ENCODE assay signal across 15 cellular contexts in the genomic region with DNA sequence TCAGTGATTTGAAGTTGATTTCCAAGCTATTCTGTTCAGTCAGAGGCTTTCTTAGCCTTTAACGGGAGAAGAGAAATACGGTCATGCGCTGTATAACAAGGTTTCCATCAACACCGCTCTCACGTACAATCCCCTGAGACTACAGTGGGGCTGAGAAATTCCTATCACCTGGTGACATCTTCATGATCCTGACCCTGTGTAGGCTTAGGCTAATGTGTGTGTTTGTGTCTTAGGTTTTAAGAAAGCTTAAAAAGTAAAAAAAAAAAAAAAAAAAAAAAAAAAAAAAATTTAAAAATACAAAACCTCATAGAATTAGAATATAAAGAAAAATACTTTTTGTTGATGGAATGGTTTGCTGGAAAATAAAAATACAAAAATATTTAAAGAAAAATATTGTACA. TPM values are rescaled to one million over a fixed set of nuclear protein-coding genes. Genes with fewer than 3 reads are reported as not detected.
A peak's percentile ranks its signal among the peaks of the same experiment; 100 is the strongest.
DNase-seq lines count a peak whose midpoint lies in the region; ATAC-seq, FAIRE-seq and TF ChIP-seq lines count a peak whose summit lies in the region.
"Had no signal": no experiment of that assay in that cellular context is flagged by ENCODE, and none has a peak within 500 bp of the region (broad histone marks: within the 10 kb centered on the region; RNA-seq: fewer than 3 reads in every experiment).

No MANE protein-coding gene starts in this region.

- H3K27ac Mint-ChIP-seq in activated naive CD8-positive, alpha-beta T cell: peak overlapping the region; percentile 69
- H3K27ac Mint-ChIP-seq in activated naive CD8-positive, alpha-beta T cell treated with anti-CD3 and anti-CD28 coated beads, Interleukin-2, amount 50 U/mL, for 24 hours: no peak overlapping the region
- H3K27ac Mint-ChIP-seq in stimulated activated memory B cell treated with anti-CD40 and anti-IgM and Interleukin-4, amounts not matched to agents 10 μg/mL and 1 μg/mL and 100 μg/mL, for 72 hours: no peak overlapping the region

- FAIRE-seq in RCC 7860 (lab: Jason Lieb, UNC): peak; percentile 60

- H2AFZ ChIP-seq in hepatocyte: no peak overlapping the region

- no peaks in the 10 kb centered on the region for H3K27me3 Mint-ChIP-seq in activated naive CD8-positive, alpha-beta T cell
- H3K27me3 Mint-ChIP-seq in activated naive CD8-positive, alpha-beta T cell treated with anti-CD3 and anti-CD28 coated beads, Interleukin-2, amount 50 U/mL, for 24 hours: peaks cover 2% of the 10 kb centered on the region
- peaks cover 6% of the 10 kb centered on the region for H3K27me3 Mint-ChIP-seq in stimulated activated memory B cell treated with anti-CD40 and anti-IgM and Interleukin-4, amounts not matched to agents 10 μg/mL and 1 μg/mL and 100 μg/mL, for 72 hours

- peak overlapping the region; percentile 88 for H3K4me3 Mint-ChIP-seq in activated naive CD8-positive, alpha-beta T cell
- H3K4me3 Mint-ChIP-seq in activated naive CD8-positive, alpha-beta T cell treated with anti-CD3 and anti-CD28 coated beads, Interleukin-2, amount 50 U/mL, for 24 hours: no peak overlapping the region
- peak overlapping the region; percentile 87 for H3K4me3 Mint-ChIP-seq in stimulated activated memory B cell treated with anti-CD40 and anti-IgM and Interleukin-4, amounts not matched to agents 10 μg/mL and 1 μg/mL and 100 μg/mL, for 72 hours

- H3K27me3 ChIP-seq in hepatocyte (no peaks in the 10 kb centered on the region), tibial nerve (no peaks in the 10 kb centered on the region)
- H3K27me3 ChIP-seq: brain microvascular endothelial cell had no signal

- peaks cover 6% of the 10 kb centered on the region for H3K4me1 ChIP-seq in hepatocyte (ENCODE audit: insufficient read depth)
- H3K4me1 ChIP-seq in tibial nerve: peaks cover 0 to 18% (median 5%) of the 10 kb centered on the region in 4 donors

- TF ChIP-seq CTCF in hepatocyte (IDR thresholded peaks at IDR 0.05; ENCODE audit: poor library complexity): no peak
- no peak for TF ChIP-seq CTCF in tibial nerve (IDR thresholded peaks at IDR 0.05)

- H3K36me3 ChIP-seq in hepatocyte (replicated peaks; ENCODE audit: insufficient read depth, low read depth) (no peaks in the 10 kb centered on the region), tibial nerve (peaks cover 0 to 4% (median 0%) of the 10 kb centered on the region in 3 donors)
- H3K36me3 ChIP-seq: brain microvascular endothelial cell, WERI-Rb-1 had no signal

- no peak for DNase-seq in activated naive CD8-positive, alpha-beta T cell treated with anti-CD3 and anti-CD28 coated beads, Interleukin-2, amount 50 U/mL, for 24 hours
- DNase-seq in RCC 7860 (ENCODE audit: low spot score) (no peak), hepatocyte (ENCODE audit: low spot score) (no peak), tibial nerve (ENCODE audit: low spot score in 2 of 2) (no peak), GOT3 (lab: John Stamatoyannopoulos, UW) (no peak), OCI-M2 (lab: John Stamatoyannopoulos, UW; ENCODE audit: unreplicated experiment) (no peak)
- DNase-seq: brain microvascular endothelial cell, Kasumi-1, lower lobe of right lung, NCI-H146, occipital lobe, WERI-Rb-1 had no signal

- H3K4me3 ChIP-seq in hepatocyte (no peak overlapping the region), tibial nerve (no peak overlapping the region)

- H3K4me2 ChIP-seq in hepatocyte: peak overlapping the region; percentile 76

- 96% methylated on average over 5 of the region's 5 CpGs for WGBS in hepatocyte (ENCODE audit: low lambda C conversion rate, missing lambda C conversion rate)
- WGBS in tibial nerve, 2 donors: 92 to 98% methylated on average over 5 of the region's 5 CpGs

- no peak overlapping the region for H3K27ac ChIP-seq in hepatocyte
- no peak overlapping the region for H3K27ac ChIP-seq in tibial nerve
- H3K27ac ChIP-seq: brain microvascular endothelial cell, lower lobe of right lung, WERI-Rb-1 had no signal

- no peaks in the 10 kb centered on the region for H3K36me3 Mint-ChIP-seq in activated naive CD8-positive, alpha-beta T cell
- peaks cover 1% of the 10 kb centered on the region for H3K36me3 Mint-ChIP-seq in activated naive CD8-positive, alpha-beta T cell treated with anti-CD3 and anti-CD28 coated beads, Interleukin-2, amount 50 U/mL, for 24 hours (ENCODE audit: low read depth)
- H3K36me3 Mint-ChIP-seq in stimulated activated memory B cell treated with anti-CD40 and anti-IgM and Interleukin-4, amounts not matched to agents 10 μg/mL and 1 μg/mL and 100 μg/mL, for 72 hours: no peaks in the 10 kb centered on the region

- H3K4me1 Mint-ChIP-seq in activated naive CD8-positive, alpha-beta T cell (ENCODE audit: low read depth): peaks cover 51% of the 10 kb centered on the region
- H3K4me1 Mint-ChIP-seq in activated naive CD8-positive, alpha-beta T cell treated with anti-CD3 and anti-CD28 coated beads, Interleukin-2, amount 50 U/mL, for 24 hours: peaks cover 27% of the 10 kb centered on the region
- H3K4me1 Mint-ChIP-seq in stimulated activated memory B cell treated with anti-CD40 and anti-IgM and Interleukin-4, amounts not matched to agents 10 μg/mL and 1 μg/mL and 100 μg/mL, for 72 hours: peaks cover 23% of the 10 kb centered on the region

- ATAC-seq in activated naive CD8-positive, alpha-beta T cell treated with anti-CD3 and anti-CD28 coated beads, Interleukin-2, amount 50 U/mL, for 24 hours: no peak
- ATAC-seq in stimulated activated memory B cell treated with anti-CD40 and anti-IgM and Interleukin-4, amounts not matched to agents 10 μg/mL and 1 μg/mL and 100 μg/mL, for 72 hours: no peak
- ATAC-seq: lower lobe of right lung, Panc1 had no signal

- no peak for TF ChIP-seq EP300 in tibial nerve (IDR thresholded peaks at IDR 0.05)

- H3K9me3 ChIP-seq in hepatocyte (ENCODE audit: low read depth) (no peaks in the 10 kb centered on the region), tibial nerve (no peaks in the 10 kb centered on the region)
- H3K9me3 ChIP-seq: lower lobe of right lung had no signal

- H4K20me1 ChIP-seq in hepatocyte (ENCODE audit: insufficient read depth, poor library complexity, severe bottlenecking): peaks cover 8% of the 10 kb centered on the region

- H3K9me3 Mint-ChIP-seq in activated naive CD8-positive, alpha-beta T cell (ENCODE audit: low read depth): no peaks in the 10 kb centered on the region
- no peaks in the 10 kb centered on the region for H3K9me3 Mint-ChIP-seq in activated naive CD8-positive, alpha-beta T cell treated with anti-CD3 and anti-CD28 coated beads, Interleukin-2, amount 50 U/mL, for 24 hours
- H3K9me3 Mint-ChIP-seq in stimulated activated memory B cell treated with anti-CD40 and anti-IgM and Interleukin-4, amounts not matched to agents 10 μg/mL and 1 μg/mL and 100 μg/mL, for 72 hours: no peaks in the 10 kb centered on the region

- no peak for TF ChIP-seq POLR2A in tibial nerve (IDR thresholded peaks at IDR 0.05)

- H3K9me2 ChIP-seq in hepatocyte (replicated peaks; ENCODE audit: insufficient read depth): no peaks in the 10 kb centered on the region

- peaks cover 10% of the 10 kb centered on the region for H3K79me2 ChIP-seq in hepatocyte

RNA-seq across cellular contexts. Expression of a gene that starts 1.8 kb away (rescaled TPM):
- total RNA-seq in hepatocyte (7.9 and 9.2 TPM in 2 replicates), tibial nerve (10 to 100 TPM; 17.2 to 42.0 (median 29.4) TPM)
- polyA plus RNA-seq in hepatocyte: 3.0 and 3.5 TPM in 2 replicates

RNA-seq across cellular contexts. Expression of a gene that starts 33.8 kb away (rescaled TPM):
- 11.6 and 13.6 TPM in 2 replicates for total RNA-seq in hepatocyte
- polyA plus RNA-seq in hepatocyte: 25.6 and 28.1 TPM in 2 replicates
- 10 to 100 TPM; 28.7 to 49.5 (median 38.1) TPM for total RNA-seq in tibial nerve
